Comparison of ENCODE assay signal across 8 cellular contexts in the genomic region with DNA sequence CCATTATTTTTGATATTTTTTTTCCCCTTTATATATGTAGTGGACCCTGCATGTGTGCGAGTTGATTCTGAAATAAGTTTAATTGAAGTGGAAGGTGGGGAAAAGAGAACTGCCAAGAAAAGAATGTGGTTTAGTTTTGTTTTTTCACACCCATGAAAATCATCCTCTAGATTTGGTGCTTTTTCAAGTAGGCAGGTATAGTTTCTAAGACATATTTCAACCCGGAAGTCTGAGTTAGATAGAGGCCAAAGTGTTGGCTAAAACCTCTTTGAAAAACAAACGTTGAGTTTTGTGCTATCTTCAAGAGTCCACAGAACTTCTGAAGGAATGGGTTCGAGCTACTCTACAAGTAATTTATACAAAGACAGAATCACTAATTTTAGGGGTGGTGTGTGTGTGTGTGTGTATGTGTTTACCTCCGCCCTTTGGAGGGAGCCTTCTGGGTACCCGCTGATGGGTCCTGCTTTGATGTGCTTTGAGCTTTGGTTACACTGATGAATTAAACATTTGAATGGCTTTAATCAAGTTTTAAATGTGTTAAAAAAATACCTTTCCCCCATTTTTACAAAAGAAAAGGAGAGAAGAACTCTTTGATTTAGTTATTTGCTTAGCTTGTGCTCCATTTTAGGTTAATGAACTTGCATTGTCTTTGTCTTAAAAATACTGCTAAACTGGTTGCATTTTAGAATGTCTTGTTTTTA. TPM values are rescaled to one million over a fixed set of nuclear protein-coding genes. Genes with fewer than 3 reads are reported as not detected.
DNase-seq lines count a peak whose midpoint lies in the region; ATAC-seq and TF ChIP-seq lines count a peak whose summit lies in the region.
"Had no signal": no experiment of that assay in that cellular context is flagged by ENCODE, and none has a peak within 500 bp of the region (broad histone marks: within the 10 kb centered on the region; RNA-seq: fewer than 3 reads in every experiment).

No MANE protein-coding gene starts in this region.

- H3K9me3 ChIP-seq in HEK293 (ENCODE audit: control insufficient read depth, insufficient read depth, low read depth, low read length) = no peaks in the 10 kb centered on the region

- TF ChIP-seq CTCF in HEK293 (tag by site-specific recombination; IDR thresholded peaks at IDR 0.05) = no peak
- TF ChIP-seq CTCF in WTC11 (IDR thresholded peaks at IDR 0.05) = no peak
- TF ChIP-seq CTCF in foreskin fibroblast (IDR thresholded peaks at IDR 0.05; ENCODE audit: low read depth, low read length) = no peak

- no peak for ATAC-seq in WTC11
- ATAC-seq in stimulated activated effector memory CD8-positive, alpha-beta T cell treated with anti-CD3 and anti-CD28 coated beads, Interleukin-12 subunit alpha, Interleukin-12 subunit beta, amount 100 ng/mL, for 72 hours = no peak

- CTCF ChIA-PET in HEK293 (lab: Yijun Ruan, JAX) (interaction anchor here (1.2 to 2.8 kb wide), 4 partner anchors 28 to 352 kb away, joined by 3 to 8 read pairs (median 4); no protein-coding TSS in a partner anchor), WTC11 (lab: Charles Lee) (no interaction called here)

- peaks cover 25% of the 10 kb centered on the region for H3K27me3 Mint-ChIP-seq in WTC11 (ENCODE audit: low read depth)

- H3K4me1 ChIP-seq in HEK293 (ENCODE audit: control insufficient read depth, insufficient read depth, low read length) = peaks cover 26% of the 10 kb centered on the region

- POLR2A ChIA-PET in HEK293 (lab: Yijun Ruan, JAX) (interaction anchor here (1.0 kb wide), 1 partner anchor 27 kb away, joined by 4 read pairs; no protein-coding TSS in a partner anchor), WTC11 (lab: Charles Lee) (interaction anchor here (1.0 kb wide), 2 partner anchors 9 to 58 kb away, joined by 3 to 4 read pairs; no protein-coding TSS in a partner anchor)

- H3K4me1 Mint-ChIP-seq in WTC11 = peaks cover 66% of the 10 kb centered on the region
- H3K4me1 Mint-ChIP-seq in stimulated activated effector memory CD8-positive, alpha-beta T cell treated with anti-CD3 and anti-CD28 coated beads, Interleukin-12 subunit alpha, Interleukin-12 subunit beta, amount 100 ng/mL, for 72 hours = peaks cover 48% of the 10 kb centered on the region

- no peaks in the 10 kb centered on the region for H3K36me3 Mint-ChIP-seq in WTC11
- peaks cover 18% of the 10 kb centered on the region for H3K36me3 Mint-ChIP-seq in stimulated activated effector memory CD8-positive, alpha-beta T cell treated with anti-CD3 and anti-CD28 coated beads, Interleukin-12 subunit alpha, Interleukin-12 subunit beta, amount 100 ng/mL, for 72 hours

- H3K27ac ChIP-seq in HEK293 (ENCODE audit: extremely low read depth, low read depth, low read length) = no peak overlapping the region

- H3K4me3 Mint-ChIP-seq in WTC11 = peak overlapping the region; percentile 78
- peak overlapping the region; percentile 90 for H3K4me3 Mint-ChIP-seq in stimulated activated effector memory CD8-positive, alpha-beta T cell treated with anti-CD3 and anti-CD28 coated beads, Interleukin-12 subunit alpha, Interleukin-12 subunit beta, amount 100 ng/mL, for 72 hours

- no peak overlapping the region for H3K27ac Mint-ChIP-seq in WTC11
- peak overlapping the region; percentile 86 for H3K27ac Mint-ChIP-seq in stimulated activated effector memory CD8-positive, alpha-beta T cell treated with anti-CD3 and anti-CD28 coated beads, Interleukin-12 subunit alpha, Interleukin-12 subunit beta, amount 100 ng/mL, for 72 hours

- H3K36me3 ChIP-seq in HEK293 (ENCODE audit: control insufficient read depth in 2 of 2, insufficient read depth in 1 of 2, low read length in 2 of 2) = no peaks in the 10 kb centered on the region

- H3K9me3 Mint-ChIP-seq in WTC11 = no peaks in the 10 kb centered on the region
- no peaks in the 10 kb centered on the region for H3K9me3 Mint-ChIP-seq in stimulated activated effector memory CD8-positive, alpha-beta T cell treated with anti-CD3 and anti-CD28 coated beads, Interleukin-12 subunit alpha, Interleukin-12 subunit beta, amount 100 ng/mL, for 72 hours

- DNase-seq in WTC11 (ENCODE audit: low spot score) (no peak), foreskin fibroblast (no peak), NCI-H2107 (lab: John Stamatoyannopoulos, UW) (no peak), NCI-H2171 treated with DMSO at 0.1 percent for 48 hours (lab: John Stamatoyannopoulos, UW) (no peak), NCI-H1930 (lab: John Stamatoyannopoulos, UW) (no peak)
- DNase-seq in stimulated activated effector memory CD8-positive, alpha-beta T cell treated with anti-CD3 and anti-CD28 coated beads, Interleukin-12 subunit alpha, Interleukin-12 subunit beta, amount 100 ng/mL, for 72 hours (ENCODE audit: low spot score in 2 of 2) = no peak
- DNase-seq: activated CD4-positive, CD25-positive, alpha-beta regulatory T cell treated with anti-CD3 and anti-CD28 coated beads, Interleukin-2, amount 50 U/mL, for 72 hours had no signal

- H3K4me3 ChIP-seq in HEK293 (ENCODE audit: low read depth, low read length) (peak overlapping the region; percentile 75), foreskin fibroblast (ENCODE audit: low read depth in 1 of 2, low read length in 2 of 2) (peak overlapping the region; percentile 97 to 99)

TF ChIP-seq in HEK293, 187 proteins besides CTCF, POLR2A, EP300 and RAD21 (continues in another document):
- TF ChIP-seq, protein P1, sequence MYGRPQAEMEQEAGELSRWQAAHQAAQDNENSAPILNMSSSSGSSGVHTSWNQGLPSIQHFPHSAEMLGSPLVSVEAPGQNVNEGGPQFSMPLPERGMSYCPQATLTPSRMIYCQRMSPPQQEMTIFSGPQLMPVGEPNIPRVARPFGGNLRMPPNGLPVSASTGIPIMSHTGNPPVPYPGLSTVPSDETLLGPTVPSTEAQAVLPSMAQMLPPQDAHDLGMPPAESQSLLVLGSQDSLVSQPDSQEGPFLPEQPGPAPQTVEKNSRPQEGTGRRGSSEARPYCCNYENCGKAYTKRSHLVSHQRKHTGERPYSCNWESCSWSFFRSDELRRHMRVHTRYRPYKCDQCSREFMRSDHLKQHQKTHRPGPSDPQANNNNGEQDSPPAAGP (tag by site-specific recombination; IDR thresholded peaks at IDR 0.05) = no peak
- TF ChIP-seq ZNF274 (IDR thresholded peaks at IDR 0.05; ENCODE audit: low read length) (no peak), ZNF274 (tag by site-specific recombination; IDR thresholded peaks at IDR 0.05; ENCODE audit: borderline replicate concordance) (no peak), MEIS1 (CRISPR knock-in tag; IDR thresholded peaks at IDR 0.05; ENCODE audit: borderline replicate concordance) (no peak), ZNF664 (tag by site-specific recombination; IDR thresholded peaks at IDR 0.05) (no peak), OSR2 (tag by site-specific recombination; IDR thresholded peaks at IDR 0.05) (no peak), HIC1 (tag by site-specific recombination; IDR thresholded peaks at IDR 0.05) (no peak), ZNF19 (tag by site-specific recombination; IDR thresholded peaks at IDR 0.05; ENCODE audit: low read depth) (no peak)

TF ChIP-seq in WTC11, 78 proteins besides CTCF, POLR2A, EP300 and RAD21 (continues in another document):
- TF ChIP-seq, protein P2, sequence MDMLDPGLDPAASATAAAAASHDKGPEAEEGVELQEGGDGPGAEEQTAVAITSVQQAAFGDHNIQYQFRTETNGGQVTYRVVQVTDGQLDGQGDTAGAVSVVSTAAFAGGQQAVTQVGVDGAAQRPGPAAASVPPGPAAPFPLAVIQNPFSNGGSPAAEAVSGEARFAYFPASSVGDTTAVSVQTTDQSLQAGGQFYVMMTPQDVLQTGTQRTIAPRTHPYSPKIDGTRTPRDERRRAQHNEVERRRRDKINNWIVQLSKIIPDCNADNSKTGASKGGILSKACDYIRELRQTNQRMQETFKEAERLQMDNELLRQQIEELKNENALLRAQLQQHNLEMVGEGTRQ (CRISPR knock-in tag; IDR thresholded peaks at IDR 0.05) = no peak
- TF ChIP-seq, protein P3, sequence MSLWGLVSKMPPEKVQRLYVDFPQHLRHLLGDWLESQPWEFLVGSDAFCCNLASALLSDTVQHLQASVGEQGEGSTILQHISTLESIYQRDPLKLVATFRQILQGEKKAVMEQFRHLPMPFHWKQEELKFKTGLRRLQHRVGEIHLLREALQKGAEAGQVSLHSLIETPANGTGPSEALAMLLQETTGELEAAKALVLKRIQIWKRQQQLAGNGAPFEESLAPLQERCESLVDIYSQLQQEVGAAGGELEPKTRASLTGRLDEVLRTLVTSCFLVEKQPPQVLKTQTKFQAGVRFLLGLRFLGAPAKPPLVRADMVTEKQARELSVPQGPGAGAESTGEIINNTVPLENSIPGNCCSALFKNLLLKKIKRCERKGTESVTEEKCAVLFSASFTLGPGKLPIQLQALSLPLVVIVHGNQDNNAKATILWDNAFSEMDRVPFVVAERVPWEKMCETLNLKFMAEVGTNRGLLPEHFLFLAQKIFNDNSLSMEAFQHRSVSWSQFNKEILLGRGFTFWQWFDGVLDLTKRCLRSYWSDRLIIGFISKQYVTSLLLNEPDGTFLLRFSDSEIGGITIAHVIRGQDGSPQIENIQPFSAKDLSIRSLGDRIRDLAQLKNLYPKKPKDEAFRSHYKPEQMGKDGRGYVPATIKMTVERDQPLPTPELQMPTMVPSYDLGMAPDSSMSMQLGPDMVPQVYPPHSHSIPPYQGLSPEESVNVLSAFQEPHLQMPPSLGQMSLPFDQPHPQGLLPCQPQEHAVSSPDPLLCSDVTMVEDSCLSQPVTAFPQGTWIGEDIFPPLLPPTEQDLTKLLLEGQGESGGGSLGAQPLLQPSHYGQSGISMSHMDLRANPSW (CRISPR knock-in tag; conservative IDR thresholded peaks at IDR 0.05; ENCODE audit: low read depth) = no peak
- TF ChIP-seq ATF1 (CRISPR knock-in tag; IDR thresholded peaks at IDR 0.05) = no peak

RNA-seq across cellular contexts. Expression of gene RREB1, which starts 2.5 kb away (rescaled TPM):
- total RNA-seq in WTC11 (2021) = 38.5 to 39.4 TPM (median 39.4 TPM) in 3 replicates
